Comparison of ENCODE assay signal across 13 cellular contexts in the genomic region with DNA sequence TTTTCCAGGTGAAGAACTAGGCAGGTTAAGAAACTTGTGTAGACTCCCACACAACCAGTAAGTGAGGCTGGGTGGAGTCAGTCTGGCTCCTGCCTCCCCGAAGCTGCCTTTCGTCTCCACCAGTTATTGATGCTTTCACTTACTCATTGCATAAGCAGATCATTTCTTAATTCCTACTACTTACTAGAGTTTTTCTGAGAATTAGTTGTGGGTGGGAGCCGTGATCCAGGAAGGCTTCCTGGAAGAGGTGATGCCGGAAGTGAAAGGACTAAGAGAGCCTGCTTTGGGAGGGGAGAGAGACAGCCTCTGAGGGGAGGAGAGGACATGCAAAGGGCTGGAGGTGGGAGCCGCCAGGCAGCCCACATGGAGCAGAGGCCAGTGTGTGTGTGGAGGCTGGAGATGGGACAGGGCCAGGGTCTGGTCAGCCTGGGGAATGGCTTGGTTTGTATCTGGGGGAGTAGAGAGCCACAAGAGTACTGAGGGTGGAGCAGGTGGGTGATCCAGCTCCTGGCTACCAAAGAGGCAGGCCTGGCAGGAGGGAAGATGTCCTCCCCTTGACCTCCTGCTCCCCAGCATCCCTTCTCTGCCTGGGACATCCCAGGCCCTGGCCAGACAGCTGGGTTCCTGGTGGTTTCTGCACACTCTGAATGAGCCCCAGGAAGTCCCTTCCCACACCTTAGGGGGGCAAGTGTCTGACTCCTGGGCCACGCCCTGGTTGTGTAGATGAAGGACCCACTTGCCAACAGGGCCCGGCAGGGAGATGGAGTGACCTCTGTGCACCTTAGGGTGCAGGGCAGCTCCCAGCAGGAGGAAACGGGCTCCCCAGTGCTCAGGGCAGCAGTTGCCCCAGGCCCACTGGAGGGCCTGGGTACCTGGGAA. TPM values are rescaled to one million over a fixed set of nuclear protein-coding genes. Genes with fewer than 3 reads are reported as not detected.
DNase-seq lines count a peak whose midpoint lies in the region; TF ChIP-seq lines count a peak whose summit lies in the region.
"Had no signal": no experiment of that assay in that cellular context is flagged by ENCODE, and none has a peak within 500 bp of the region (broad histone marks: within the 10 kb centered on the region; RNA-seq: fewer than 3 reads in every experiment).

No MANE protein-coding gene starts in this region.

- no peak for TF ChIP-seq EP300 in esophagus muscularis mucosa (IDR thresholded peaks at IDR 0.05)

- TF ChIP-seq CTCF in vagina (IDR thresholded peaks at IDR 0.05) (no peak), esophagus muscularis mucosa (IDR thresholded peaks at IDR 0.05) (no peak)

- H3K27ac ChIP-seq in vagina (no peak overlapping the region), esophagus muscularis mucosa (replicated peaks in 1 of 4) (no peak overlapping the region)
- H3K27ac ChIP-seq: gastroesophageal sphincter had no signal

- H3K4me3 ChIP-seq in vagina (no peak overlapping the region), esophagus muscularis mucosa (no peak overlapping the region)
- H3K4me3 ChIP-seq: gastroesophageal sphincter, skin epidermis had no signal

- H3K36me3 ChIP-seq in vagina (no peaks in the 10 kb centered on the region), esophagus muscularis mucosa (no peaks in the 10 kb centered on the region)
- H3K36me3 ChIP-seq: gastroesophageal sphincter had no signal

- no peak for TF ChIP-seq POLR2A in vagina (IDR thresholded peaks at IDR 0.05)
- TF ChIP-seq POLR2A in esophagus muscularis mucosa (IDR thresholded peaks at IDR 0.05; ENCODE audit: low read depth), result no peak

- H3K9me3 ChIP-seq in vagina, result no peaks in the 10 kb centered on the region
- H3K9me3 ChIP-seq in esophagus muscularis mucosa, result no peaks in the 10 kb centered on the region
- H3K9me3 ChIP-seq: gastroesophageal sphincter had no signal

- intact Hi-C loops in vagina (cut with DNase I), result no loop called here
- intact Hi-C loops in esophagus muscularis mucosa (cut with DNase I), result loop anchor here (10.0 kb wide), 1 partner anchor 79 kb away; no protein-coding TSS in a partner anchor

- 76% methylated on average over 8 of the region's 8 CpGs for WGBS in esophagus muscularis mucosa

- no peaks in the 10 kb centered on the region for H3K4me1 ChIP-seq in vagina
- no peaks in the 10 kb centered on the region for H3K4me1 ChIP-seq in esophagus muscularis mucosa
- H3K4me1 ChIP-seq: gastroesophageal sphincter had no signal

- H3K27me3 ChIP-seq in vagina, result no peaks in the 10 kb centered on the region
- H3K27me3 ChIP-seq in esophagus muscularis mucosa, result no peaks in the 10 kb centered on the region
- H3K27me3 ChIP-seq: gastroesophageal sphincter had no signal

- DNase-seq in stimulated activated CD4-positive, alpha-beta T cell treated with anti-CD3 and anti-CD28 coated beads, Interleukin-1b, Interleukin-23, amount 100 ng/mL, for 48 hours, result peak; percentile 66
- no peak for DNase-seq in stimulated activated CD4-positive, alpha-beta T cell treated with anti-CD3 and anti-CD28 coated beads, Interleukin-4, amount 100 ng/mL, for 4 hours
- peak; percentile 59 for DNase-seq in activated naive CD4-positive, alpha-beta T cell treated with anti-CD3 and anti-CD28 coated beads, Interleukin-2, amount 50 U/mL, for 16 hours
- DNase-seq in mesenteric fat pad (ENCODE audit: low spot score) (peak; percentile 41), vagina (ENCODE audit: extremely low spot score in 2 of 2) (peak; percentile 64 to 69), DMS153 treated with DMSO at 0.1 percent for 48 hours (lab: John Stamatoyannopoulos, UW; ENCODE audit: unreplicated experiment) (no peak), esophagus muscularis mucosa (ENCODE audit: extremely low spot score) (no peak), NCI-H2171 treated with DMSO at 0.1 percent for 48 hours (lab: John Stamatoyannopoulos, UW) (no peak)
- DNase-seq: AML-193, IMR-90 had no signal

RNA-seq across cellular contexts. Expression of gene CARD19, which starts 12.2 kb away (rescaled TPM):
- 38.9 TPM for total RNA-seq in mesenteric fat pad
- 63.3 TPM for total RNA-seq in vagina
- total RNA-seq in esophagus muscularis mucosa, result 10 to 100 TPM; 54.0 to 83.6 (median 78.1) TPM

RNA-seq across cellular contexts. Expression of gene SUSD3, which starts 25.3 kb away (rescaled TPM):
- total RNA-seq in mesenteric fat pad, result 2.0 TPM
- 25.0 TPM for total RNA-seq in vagina
- 1 to 10 TPM in 3 of 4 donors, under 1 TPM in 1; 0.83 to 3.3 (median 1.4) TPM for total RNA-seq in esophagus muscularis mucosa
- total RNA-seq: lung microvascular endothelial cell had no signal

RNA-seq across cellular contexts. Expression of gene NINJ1, which starts 50.2 kb away (rescaled TPM):
- total RNA-seq in mesenteric fat pad, result 58.8 TPM
- 78.6 TPM for total RNA-seq in vagina
- total RNA-seq in esophagus muscularis mucosa, result 10 to 100 TPM; 69.3 to 90.6 (median 72.7) TPM

Comparison
In these comparisons a context has a peak if more than half of its experiments do, and no peak if none do; other contexts are left out.
1. DNase-seq: peak in stimulated activated CD4-positive, alpha-beta T cell treated with anti-CD3 and anti-CD28 coated beads, Interleukin-1b, Interleukin-23, amount 100 ng/mL, for 48 hours (single experiment), activated naive CD4-positive, alpha-beta T cell treated with anti-CD3 and anti-CD28 coated beads, Interleukin-2, amount 50 U/mL, for 16 hours (single experiment), mesenteric fat pad (single experiment) and vagina (2 of 2); none in stimulated activated CD4-positive, alpha-beta T cell treated with anti-CD3 and anti-CD28 coated beads, Interleukin-4, amount 100 ng/mL, for 4 hours (0 of 2), DMS153 treated with DMSO at 0.1 percent for 48 hours (single experiment), esophagus muscularis mucosa (single experiment) and NCI-H2171 treated with DMSO at 0.1 percent for 48 hours (single experiment).